Comparison of ENCODE assay signal across 36 cellular contexts in the genomic region with DNA sequence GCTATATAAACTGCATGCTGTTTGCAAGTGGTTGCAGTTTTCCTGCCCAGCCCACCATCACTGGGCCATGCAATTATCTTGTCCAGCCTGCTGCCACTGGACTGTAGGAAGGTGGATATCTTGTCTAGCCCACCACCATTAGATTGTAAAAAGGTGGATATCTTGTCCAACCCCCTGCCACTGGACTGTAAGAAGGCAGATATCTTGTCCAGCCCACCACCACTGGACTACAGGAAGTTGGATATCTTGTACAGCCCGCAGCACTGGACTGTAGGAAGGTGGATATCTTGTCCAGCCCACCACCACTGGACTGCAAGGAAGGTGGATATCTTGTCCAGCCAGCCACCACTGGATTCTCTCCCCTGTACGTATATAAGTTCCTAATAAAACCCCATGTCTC.
"Had no signal": no experiment of that assay in that cellular context is flagged by ENCODE, and none has a peak within 500 bp of the region (broad histone marks: within the 10 kb centered on the region; RNA-seq: fewer than 3 reads in every experiment).

No MANE protein-coding gene starts in this region.

- ATAC-seq: activated CD4-positive, alpha-beta T cell treated with anti-CD3 and anti-CD28 coated beads for 36 hours; activated CD4-positive, CD25-positive, alpha-beta regulatory T cell treated with anti-CD3 and anti-CD28 coated beads, Interleukin-2, amount 50 U/mL, for 24 hours; activated CD8-positive, alpha-beta T cell treated with anti-CD3 and anti-CD28 coated beads for 36 hours; activated naive CD4-positive, alpha-beta T cell treated with anti-CD3 and anti-CD28 coated beads, Interleukin-2, amount 50 U/mL, for 72 hours; activated T-cell treated with anti-CD3 and anti-CD28 coated beads, Interleukin-2, amount 50 U/mL, for 4 hours; activated T-cell treated with anti-CD3 and anti-CD28 coated beads, Interleukin-2, amount 50 U/mL, for 72 hours; activated T-helper 17 cell treated with anti-CD3 and anti-CD28 coated beads, Interleukin-2, amount 50 U/mL, for 72 hours; body of pancreas; WTC11 had no signal

- H3K36me3 Mint-ChIP-seq: activated CD4-positive, alpha-beta memory T cell treated with anti-CD3 and anti-CD28 coated beads for 36 hours; activated naive CD4-positive, alpha-beta T cell treated with anti-CD3 and anti-CD28 coated beads, Interleukin-2, amount 50 U/mL, for 72 hours; WTC11 had no signal

- H3K27me3 Mint-ChIP-seq: activated CD4-positive, alpha-beta T cell treated with anti-CD3 and anti-CD28 coated beads, Interleukin-2, amount 10 ng/mL, durations not matched to agents 7 days and 5 days; activated CD8-positive, alpha-beta T cell treated with anti-CD3 and anti-CD28 coated beads for 36 hours; activated naive CD8-positive, alpha-beta T cell treated with anti-CD3 and anti-CD28 coated beads for 36 hours; central memory CD8-positive, alpha-beta T cell had no signal

- H3K4me1 Mint-ChIP-seq: activated CD4-positive, alpha-beta T cell treated with anti-CD3 and anti-CD28 coated beads for 36 hours; activated CD4-positive, alpha-beta T cell treated with anti-CD3 and anti-CD28 coated beads, Interleukin-2, amount 10 ng/mL, durations not matched to agents 7 days and 5 days; activated naive CD8-positive, alpha-beta T cell treated with anti-CD3 and anti-CD28 coated beads for 36 hours; activated T-helper 17 cell treated with anti-CD3 and anti-CD28 coated beads, Interleukin-2, amount 50 U/mL, for 72 hours; central memory CD8-positive, alpha-beta T cell had no signal

- DNase-seq: activated CD4-positive, alpha-beta memory T cell treated with anti-CD3 and anti-CD28 coated beads for 36 hours; activated CD4-positive, alpha-beta T cell treated with anti-CD3 and anti-CD28 coated beads for 1 hour; activated CD4-positive, alpha-beta T cell treated with anti-CD3 and anti-CD28 coated beads for 36 hours; activated CD4-positive, alpha-beta T cell treated with anti-CD3 and anti-CD28 coated beads for 48 hours; activated CD4-positive, alpha-beta T cell treated with anti-CD3 and anti-CD28 coated beads, Interleukin-2, amount 10 ng/mL, durations not matched to agents 7 days and 5 days; activated CD4-positive, CD25-positive, alpha-beta regulatory T cell; activated CD8-positive, alpha-beta memory T cell treated with anti-CD3 and anti-CD28 coated beads, Interleukin-2, amount 50 U/mL, for 4 hours; activated CD8-positive, alpha-beta T cell treated with anti-CD3 and anti-CD28 coated beads for 36 hours; activated effector memory CD4-positive, alpha-beta T cell treated with anti-CD3 and anti-CD28 coated beads, Interleukin-2, amount 50 U/mL, for 16 hours; activated gamma-delta T cell treated with Interleukin-2 at 50 U/mL for 16 hours; activated naive CD4-positive, alpha-beta T cell; activated naive CD4-positive, alpha-beta T cell treated with anti-CD3 and anti-CD28 coated beads for 36 hours; activated naive CD4-positive, alpha-beta T cell treated with anti-CD3 and anti-CD28 coated beads, Interleukin-2, amount 50 U/mL, for 16 hours; activated naive CD8-positive, alpha-beta T cell treated with anti-CD3 and anti-CD28 coated beads for 36 hours; activated T-cell treated with anti-CD3 and anti-CD28 coated beads for 4 hours; activated T-cell treated with anti-CD3 and anti-CD28 coated beads, Interleukin-2, amount 50 U/mL, for 1 hour; activated T-cell treated with anti-CD3 and anti-CD28 coated beads, Interleukin-2, amount 50 U/mL, for 4 hours; activated T-cell treated with anti-CD3 and anti-CD28 coated beads, Interleukin-2, amount 50 U/mL, for 72 hours; adrenal gland; amniotic stem cell; aorta; body of pancreas; caudate nucleus; cerebellar nuclear complex; T-helper 1 cell; T-helper 2 cell; T-helper 9 cell; WERI-Rb-1 had no signal

- H3K27ac Mint-ChIP-seq: activated CD4-positive, alpha-beta memory T cell treated with anti-CD3 and anti-CD28 coated beads for 36 hours; activated CD4-positive, alpha-beta T cell treated with anti-CD3 and anti-CD28 coated beads for 36 hours; activated CD4-positive, alpha-beta T cell treated with anti-CD3 and anti-CD28 coated beads, Interleukin-2, amount 10 ng/mL, durations not matched to agents 7 days and 5 days; activated CD8-positive, alpha-beta T cell treated with anti-CD3 and anti-CD28 coated beads for 36 hours; activated naive CD4-positive, alpha-beta T cell treated with anti-CD3 and anti-CD28 coated beads for 36 hours; activated naive CD4-positive, alpha-beta T cell treated with anti-CD3 and anti-CD28 coated beads, Interleukin-2, amount 50 U/mL, for 72 hours; activated naive CD8-positive, alpha-beta T cell treated with anti-CD3 and anti-CD28 coated beads for 36 hours; activated T-cell treated with anti-CD3 and anti-CD28 coated beads, Interleukin-2, amount 50 U/mL, for 72 hours; activated T-helper 1 cell treated with anti-CD3 and anti-CD28 coated beads, Interleukin-12 subunit alpha, Interleukin-12 subunit beta, Interleukin-2, Interleukin-4 antibody, amounts not matched to agents 30 ng/mL and 10 ng/mL and 1 ng/mL, durations not matched to agents 14 hours and 24 hours and 36 hours; activated T-helper 17 cell treated with anti-CD3 and anti-CD28 coated beads, Interleukin-2, amount 50 U/mL, for 72 hours; T-helper 1 cell treated with Interleukin-12 subunit alpha and Interleukin-12 subunit beta and Interleukin-4 antibody, amounts not matched to agents 30 μg/mL and 1 μg/mL, for 36 hours; T-helper 2 cell treated with Interferon-gamma antibody and Interleukin-4, amounts not matched to agents 5 μg/mL and 100 μg/mL, for 36 hours; WTC11 had no signal

- H3K4me3 Mint-ChIP-seq: activated CD4-positive, alpha-beta memory T cell treated with anti-CD3 and anti-CD28 coated beads for 36 hours; activated CD4-positive, alpha-beta T cell treated with anti-CD3 and anti-CD28 coated beads for 36 hours; activated CD4-positive, alpha-beta T cell treated with anti-CD3 and anti-CD28 coated beads, Interleukin-2, amount 10 ng/mL, durations not matched to agents 7 days and 5 days; activated CD8-positive, alpha-beta T cell treated with anti-CD3 and anti-CD28 coated beads for 36 hours; activated naive CD4-positive, alpha-beta T cell treated with anti-CD3 and anti-CD28 coated beads for 36 hours; activated naive CD8-positive, alpha-beta T cell treated with anti-CD3 and anti-CD28 coated beads for 36 hours; activated T-cell treated with anti-CD3 and anti-CD28 coated beads, Interleukin-2, amount 50 U/mL, for 4 hours; activated T-cell treated with anti-CD3 and anti-CD28 coated beads, Interleukin-2, amount 50 U/mL, for 72 hours; activated T-helper 1 cell treated with anti-CD3 and anti-CD28 coated beads, Interleukin-12 subunit alpha, Interleukin-12 subunit beta, Interleukin-2, Interleukin-4 antibody, amounts not matched to agents 30 ng/mL and 10 ng/mL and 1 ng/mL, durations not matched to agents 14 hours and 24 hours and 36 hours; activated T-helper 17 cell treated with anti-CD3 and anti-CD28 coated beads, Interleukin-2, amount 50 U/mL, for 72 hours; central memory CD8-positive, alpha-beta T cell; T-helper 1 cell treated with Interleukin-12 subunit alpha and Interleukin-12 subunit beta and Interleukin-4 antibody, amounts not matched to agents 30 μg/mL and 1 μg/mL, for 36 hours; T-helper 2 cell treated with Interferon-gamma antibody and Interleukin-4, amounts not matched to agents 5 μg/mL and 100 μg/mL, for 36 hours; WTC11 had no signal

- H3K9me3 Mint-ChIP-seq: activated CD4-positive, alpha-beta memory T cell treated with anti-CD3 and anti-CD28 coated beads for 36 hours; activated CD4-positive, alpha-beta T cell treated with anti-CD3 and anti-CD28 coated beads, Interleukin-2, amount 10 ng/mL, durations not matched to agents 7 days and 5 days; activated CD8-positive, alpha-beta T cell treated with anti-CD3 and anti-CD28 coated beads for 36 hours; activated naive CD4-positive, alpha-beta T cell treated with anti-CD3 and anti-CD28 coated beads for 36 hours; activated naive CD8-positive, alpha-beta T cell treated with anti-CD3 and anti-CD28 coated beads for 36 hours; activated T-helper 1 cell treated with anti-CD3 and anti-CD28 coated beads, Interleukin-12 subunit alpha, Interleukin-12 subunit beta, Interleukin-2, Interleukin-4 antibody, amounts not matched to agents 30 ng/mL and 10 ng/mL and 1 ng/mL, durations not matched to agents 14 hours and 24 hours and 36 hours; activated T-helper 17 cell treated with anti-CD3 and anti-CD28 coated beads, Interleukin-2, amount 50 U/mL, for 72 hours; central memory CD8-positive, alpha-beta T cell; T-helper 1 cell treated with Interleukin-12 subunit alpha and Interleukin-12 subunit beta and Interleukin-4 antibody, amounts not matched to agents 30 μg/mL and 1 μg/mL, for 36 hours; T-helper 2 cell treated with Interferon-gamma antibody and Interleukin-4, amounts not matched to agents 5 μg/mL and 100 μg/mL, for 36 hours; WTC11 had no signal
